8 cellular contexts compared by ENCODE assay signal in the genomic region with DNA sequence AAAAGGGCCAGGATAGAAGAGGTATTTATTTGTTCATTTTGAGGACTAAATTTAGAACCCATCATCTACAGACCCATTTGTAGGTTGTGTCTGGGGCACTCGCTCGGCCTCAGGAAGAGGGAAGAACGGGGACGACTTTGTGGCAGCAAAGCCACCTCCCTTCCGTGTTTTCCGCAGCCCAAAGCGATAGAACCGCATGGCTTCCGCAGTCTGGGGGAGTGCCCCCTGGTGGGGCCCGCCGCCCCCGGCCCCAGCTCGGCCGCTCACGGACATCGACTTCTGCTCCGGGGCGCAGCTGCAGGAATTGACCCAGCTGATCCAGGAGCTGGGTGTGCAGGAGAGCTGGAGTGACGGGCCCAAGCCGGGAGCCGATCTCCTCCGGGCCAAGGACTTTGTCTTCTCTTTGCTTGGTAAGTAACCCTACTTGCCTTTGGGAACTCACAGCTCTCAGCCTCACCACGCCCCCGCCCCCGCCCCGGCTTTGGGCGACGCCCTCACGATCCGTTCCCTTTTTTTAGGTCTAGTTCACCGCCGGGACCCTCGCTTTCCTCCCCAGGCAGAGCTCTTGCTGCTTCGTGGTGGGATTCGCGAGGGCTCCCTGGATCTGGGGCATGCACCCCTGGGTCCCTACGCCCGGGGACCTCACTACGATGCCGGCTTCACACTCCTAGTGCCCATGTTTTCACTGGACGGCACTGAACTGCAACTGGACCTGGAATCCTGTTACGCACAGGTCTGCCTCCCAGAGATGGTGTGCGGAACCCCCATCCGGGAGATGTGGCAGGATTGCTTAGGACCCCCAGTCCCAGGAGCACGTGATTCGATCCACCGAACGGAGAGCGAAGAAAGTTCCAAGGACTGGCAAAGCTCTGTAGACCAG. TPM values are rescaled to one million over a fixed set of nuclear protein-coding genes. Genes with fewer than 3 reads are reported as not detected.
DNase-seq lines count a peak whose midpoint lies in the region; ATAC-seq and TF ChIP-seq lines count a peak whose summit lies in the region.
"Had no signal": no experiment of that assay in that cellular context is flagged by ENCODE, and none has a peak within 500 bp of the region (broad histone marks: within the 10 kb centered on the region; RNA-seq: fewer than 3 reads in every experiment).

No MANE protein-coding gene starts in this region.

- peak overlapping the region; percentile 67 to 86 for H3K4me3 ChIP-seq in SK-N-SH (ENCODE audit: low read depth in 2 of 2, low read length in 1 of 2)
- H3K4me3 ChIP-seq in iPS-11a (ENCODE audit: low read depth, low read length) = peak overlapping the region; percentile 36

- H3K27ac Mint-ChIP-seq in activated naive CD8-positive, alpha-beta T cell treated with anti-CD3 and anti-CD28 coated beads for 36 hours = peak overlapping the region; percentile 92

- H3K4me1 Mint-ChIP-seq in activated naive CD8-positive, alpha-beta T cell treated with anti-CD3 and anti-CD28 coated beads for 36 hours = peaks cover 39% of the 10 kb centered on the region

- DNase-seq in SK-N-SH (peak; percentile 57), NCI-H526 treated with DMSO at 0.1 percent for 48 hours (lab: John Stamatoyannopoulos, UW) (no peak)
- peak; percentile 74 for DNase-seq in activated naive CD8-positive, alpha-beta T cell treated with anti-CD3 and anti-CD28 coated beads for 36 hours
- peak; percentile 49 for DNase-seq in stimulated activated CD4-positive, alpha-beta T cell treated with anti-CD3 and anti-CD28 coated beads, Interleukin-12 subunit alpha, Interleukin-12 subunit beta, amount 100 ng/mL, for 4 hours

- TF ChIP-seq RAD21 in SK-N-SH (IDR thresholded peaks at IDR 0.05; ENCODE audit: low read length) = no peak

- no peaks in the 10 kb centered on the region for H4K20me1 ChIP-seq in SK-N-SH (ENCODE audit: insufficient read depth)

- peaks cover 8% of the 10 kb centered on the region for H3K36me3 Mint-ChIP-seq in activated naive CD8-positive, alpha-beta T cell treated with anti-CD3 and anti-CD28 coated beads for 36 hours

- peak; percentile 22 for TF ChIP-seq CTCF in SK-N-SH (IDR thresholded peaks at IDR 0.05)

- TF ChIP-seq EP300 in SK-N-SH (IDR thresholded peaks at IDR 0.05; ENCODE audit: borderline replicate concordance in 1 of 2, low read depth in 1 of 2, low read length in 1 of 2) = no peak

- H3K4me2 ChIP-seq in SK-N-SH = peak overlapping the region; percentile 91

- peak overlapping the region; percentile 13; the same call in 1 of the 2 replicates for H3K9ac ChIP-seq in SK-N-SH

- CTCF ChIA-PET in SK-N-SH (lab: Yijun Ruan, JAX) = interaction anchor here (0.7 to 3.9 kb wide), 24 partner anchors 8 to 703 kb away, joined by 3 to 27 read pairs (median 6); a partner anchor contains a TSS

- POLR2A ChIA-PET in SK-N-SH (lab: Yijun Ruan, JAX) = interaction anchor here (1.1 to 1.9 kb wide), 3 partner anchors 32 to 53 kb away, joined by 3 to 11 read pairs (median 4); a partner anchor contains a TSS

- H3K4me1 ChIP-seq in SK-N-SH (ENCODE audit: control insufficient read depth in 1 of 2, insufficient read depth in 2 of 2, low read depth in 1 of 2, low read length in 1 of 2) = peaks cover 0 to 18% of the 10 kb centered on the region in 2 experiments; a peak in 1 of 4 replicates

- H3K36me3 ChIP-seq in SK-N-SH (replicated peaks in 1 of 2; ENCODE audit: control insufficient read depth in 1 of 2, insufficient read depth in 2 of 2, low read length in 1 of 2) = peaks cover 0 to 4% of the 10 kb centered on the region in 2 experiments

- H2AFZ ChIP-seq in SK-N-SH (ENCODE audit: low read depth) = peak overlapping the region; percentile 62

- H3K79me2 ChIP-seq in SK-N-SH (ENCODE audit: insufficient read depth) = peaks cover 7% of the 10 kb centered on the region; the same call in 1 of the 2 replicates

- H3K27ac ChIP-seq in SK-N-SH (ENCODE audit: low read depth in 2 of 2, low read length in 1 of 2) = peak overlapping the region in 1 of 2 experiments; percentile 55; a peak in 1 of 4 replicates

- ATAC-seq in GM19023 (IDR thresholded peaks at IDR 0.05; ENCODE audit: unreplicated experiment) (peak; percentile 17), HG03159 (IDR thresholded peaks at IDR 0.05; ENCODE audit: unreplicated experiment) (peak; percentile 12)

- WGBS in SK-N-SH (ENCODE audit: low lambda C conversion rate) = 41% methylated on average over 30 of the region's 49 CpGs

- H3K4me3 Mint-ChIP-seq in activated naive CD8-positive, alpha-beta T cell treated with anti-CD3 and anti-CD28 coated beads for 36 hours = peak overlapping the region; percentile 94

- no peaks in the 10 kb centered on the region for H3K9me2 ChIP-seq in SK-N-SH

- H3K9me3 Mint-ChIP-seq in activated naive CD8-positive, alpha-beta T cell treated with anti-CD3 and anti-CD28 coated beads for 36 hours = no peaks in the 10 kb centered on the region

- H3K9me3 ChIP-seq in SK-N-SH = no peaks in the 10 kb centered on the region

- peaks cover 11% of the 10 kb centered on the region for H3F3A ChIP-seq in SK-N-SH (replicated peaks; ENCODE audit: insufficient read depth)

- peaks cover 22% of the 10 kb centered on the region for H3K27me3 Mint-ChIP-seq in activated naive CD8-positive, alpha-beta T cell treated with anti-CD3 and anti-CD28 coated beads for 36 hours

- H3K27me3 ChIP-seq in SK-N-SH (ENCODE audit: insufficient read depth) = no peaks in the 10 kb centered on the region

TF ChIP-seq in SK-N-SH, 30 proteins besides CTCF, POLR2A, EP300 and RAD21 (continues in another document):
- TF ChIP-seq, protein P1, sequence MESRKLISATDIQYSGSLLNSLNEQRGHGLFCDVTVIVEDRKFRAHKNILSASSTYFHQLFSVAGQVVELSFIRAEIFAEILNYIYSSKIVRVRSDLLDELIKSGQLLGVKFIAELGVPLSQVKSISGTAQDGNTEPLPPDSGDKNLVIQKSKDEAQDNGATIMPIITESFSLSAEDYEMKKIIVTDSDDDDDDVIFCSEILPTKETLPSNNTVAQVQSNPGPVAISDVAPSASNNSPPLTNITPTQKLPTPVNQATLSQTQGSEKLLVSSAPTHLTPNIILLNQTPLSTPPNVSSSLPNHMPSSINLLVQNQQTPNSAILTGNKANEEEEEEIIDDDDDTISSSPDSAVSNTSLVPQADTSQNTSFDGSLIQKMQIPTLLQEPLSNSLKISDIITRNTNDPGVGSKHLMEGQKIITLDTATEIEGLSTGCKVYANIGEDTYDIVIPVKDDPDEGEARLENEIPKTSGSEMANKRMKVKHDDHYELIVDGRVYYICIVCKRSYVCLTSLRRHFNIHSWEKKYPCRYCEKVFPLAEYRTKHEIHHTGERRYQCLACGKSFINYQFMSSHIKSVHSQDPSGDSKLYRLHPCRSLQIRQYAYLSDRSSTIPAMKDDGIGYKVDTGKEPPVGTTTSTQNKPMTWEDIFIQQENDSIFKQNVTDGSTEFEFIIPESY (IDR thresholded peaks at IDR 0.05; ENCODE audit: borderline replicate concordance, low read depth) = no peak
- TF ChIP-seq, protein P2, sequence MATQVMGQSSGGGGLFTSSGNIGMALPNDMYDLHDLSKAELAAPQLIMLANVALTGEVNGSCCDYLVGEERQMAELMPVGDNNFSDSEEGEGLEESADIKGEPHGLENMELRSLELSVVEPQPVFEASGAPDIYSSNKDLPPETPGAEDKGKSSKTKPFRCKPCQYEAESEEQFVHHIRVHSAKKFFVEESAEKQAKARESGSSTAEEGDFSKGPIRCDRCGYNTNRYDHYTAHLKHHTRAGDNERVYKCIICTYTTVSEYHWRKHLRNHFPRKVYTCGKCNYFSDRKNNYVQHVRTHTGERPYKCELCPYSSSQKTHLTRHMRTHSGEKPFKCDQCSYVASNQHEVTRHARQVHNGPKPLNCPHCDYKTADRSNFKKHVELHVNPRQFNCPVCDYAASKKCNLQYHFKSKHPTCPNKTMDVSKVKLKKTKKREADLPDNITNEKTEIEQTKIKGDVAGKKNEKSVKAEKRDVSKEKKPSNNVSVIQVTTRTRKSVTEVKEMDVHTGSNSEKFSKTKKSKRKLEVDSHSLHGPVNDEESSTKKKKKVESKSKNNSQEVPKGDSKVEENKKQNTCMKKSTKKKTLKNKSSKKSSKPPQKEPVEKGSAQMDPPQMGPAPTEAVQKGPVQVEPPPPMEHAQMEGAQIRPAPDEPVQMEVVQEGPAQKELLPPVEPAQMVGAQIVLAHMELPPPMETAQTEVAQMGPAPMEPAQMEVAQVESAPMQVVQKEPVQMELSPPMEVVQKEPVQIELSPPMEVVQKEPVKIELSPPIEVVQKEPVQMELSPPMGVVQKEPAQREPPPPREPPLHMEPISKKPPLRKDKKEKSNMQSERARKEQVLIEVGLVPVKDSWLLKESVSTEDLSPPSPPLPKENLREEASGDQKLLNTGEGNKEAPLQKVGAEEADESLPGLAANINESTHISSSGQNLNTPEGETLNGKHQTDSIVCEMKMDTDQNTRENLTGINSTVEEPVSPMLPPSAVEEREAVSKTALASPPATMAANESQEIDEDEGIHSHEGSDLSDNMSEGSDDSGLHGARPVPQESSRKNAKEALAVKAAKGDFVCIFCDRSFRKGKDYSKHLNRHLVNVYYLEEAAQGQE (IDR thresholded peaks at IDR 0.05; ENCODE audit: low read depth, low read length) = no peak
- no peak for TF ChIP-seq GATA2 (CRISPR knock-in tag; IDR thresholded peaks at IDR 0.05)
- TF ChIP-seq FOXJ3 (CRISPR knock-in tag; IDR thresholded peaks at IDR 0.05) = no peak
- no peak for TF ChIP-seq FOSL2 (IDR thresholded peaks at IDR 0.05; ENCODE audit: borderline replicate concordance, low read depth)
- no peak for TF ChIP-seq MEF2A (IDR thresholded peaks at IDR 0.05; ENCODE audit: borderline replicate concordance, low read depth)
- no peak for TF ChIP-seq SMC3 (IDR thresholded peaks at IDR 0.05; ENCODE audit: low read depth, low read length)

RNA-seq across cellular contexts. Expression of a gene that starts 0.7 kb away (rescaled TPM):
- 6.5 and 6.6 TPM in 2 replicates for polyA plus RNA-seq in SK-N-SH (2012; rRNA removed)
- polyA plus RNA-seq in SK-N-SH (2012; cell fraction: cytosol; rRNA removed) = 2.7 and 4.3 TPM in 2 replicates
- 8.9 and 10.2 TPM in 2 replicates for polyA plus RNA-seq in SK-N-SH (2012; cell fraction: nucleus; rRNA removed)
- 10 to 100 TPM; 10.4 TPM for total RNA-seq in activated naive CD8-positive, alpha-beta T cell treated with anti-CD3 and anti-CD28 coated beads for 36 hours

RNA-seq across cellular contexts. Expression of a gene that starts 3.4 kb away (rescaled TPM):
- polyA plus RNA-seq in SK-N-SH (2012; rRNA removed) = 1.9 and 2.5 TPM in 2 replicates
- polyA plus RNA-seq in SK-N-SH (2012; cell fraction: cytosol; rRNA removed) = 1.5 and 1.8 TPM in 2 replicates
- 7.9 and 11.0 TPM in 2 replicates for polyA plus RNA-seq in SK-N-SH (2012; cell fraction: nucleus; rRNA removed)
- 1 to 10 TPM; 7.6 to 9.2 TPM for total RNA-seq in activated naive CD8-positive, alpha-beta T cell treated with anti-CD3 and anti-CD28 coated beads for 36 hours

RNA-seq across cellular contexts. Expression of a gene that starts 7.3 kb away (rescaled TPM):
- not detected in 2 replicates for polyA plus RNA-seq in SK-N-SH (2012; rRNA removed)
- polyA plus RNA-seq in SK-N-SH (2012; cell fraction: cytosol; rRNA removed) = not detected in 2 replicates
- not detected in 2 replicates for polyA plus RNA-seq in SK-N-SH (2012; cell fraction: nucleus; rRNA removed)
- total RNA-seq in activated naive CD8-positive, alpha-beta T cell treated with anti-CD3 and anti-CD28 coated beads for 36 hours = not detected
- total RNA-seq: myocyte had no signal

RNA-seq across cellular contexts. Expression of a gene that starts 8.9 kb away (rescaled TPM):
- 26.8 and 29.7 TPM in 2 replicates for polyA plus RNA-seq in SK-N-SH (2012; rRNA removed)
- 26.0 and 28.7 TPM in 2 replicates for polyA plus RNA-seq in SK-N-SH (2012; cell fraction: cytosol; rRNA removed)
- polyA plus RNA-seq in SK-N-SH (2012; cell fraction: nucleus; rRNA removed) = 5.3 and 6.9 TPM in 2 replicates
- 10 to 100 TPM; 10.6 to 11.3 TPM for total RNA-seq in activated naive CD8-positive, alpha-beta T cell treated with anti-CD3 and anti-CD28 coated beads for 36 hours

RNA-seq across cellular contexts. Expression of a gene that starts 10.5 kb away (rescaled TPM):
- polyA plus RNA-seq in SK-N-SH (2012; rRNA removed) = not detected in 2 replicates
- polyA plus RNA-seq in SK-N-SH (2012; cell fraction: cytosol; rRNA removed) = not detected in 2 replicates
- 0.09 and 0.11 TPM in 2 replicates for polyA plus RNA-seq in SK-N-SH (2012; cell fraction: nucleus; rRNA removed)
- total RNA-seq in activated naive CD8-positive, alpha-beta T cell treated with anti-CD3 and anti-CD28 coated beads for 36 hours = not detected
- total RNA-seq: myocyte had no signal
